Comparison of ENCODE assay signal across 2 cellular contexts in genomic region chr4:73945140-73945539, GRCh38.
TF ChIP-seq lines count a peak whose summit lies in the region.

No MANE protein-coding gene starts in this region.

TF ChIP-seq in HEK293T, 16 proteins besides CTCF, POLR2A, EP300 and RAD21:
- TF ChIP-seq SP1 (IDR thresholded peaks at IDR 0.05) = no peak
- TF ChIP-seq, protein P1, sequence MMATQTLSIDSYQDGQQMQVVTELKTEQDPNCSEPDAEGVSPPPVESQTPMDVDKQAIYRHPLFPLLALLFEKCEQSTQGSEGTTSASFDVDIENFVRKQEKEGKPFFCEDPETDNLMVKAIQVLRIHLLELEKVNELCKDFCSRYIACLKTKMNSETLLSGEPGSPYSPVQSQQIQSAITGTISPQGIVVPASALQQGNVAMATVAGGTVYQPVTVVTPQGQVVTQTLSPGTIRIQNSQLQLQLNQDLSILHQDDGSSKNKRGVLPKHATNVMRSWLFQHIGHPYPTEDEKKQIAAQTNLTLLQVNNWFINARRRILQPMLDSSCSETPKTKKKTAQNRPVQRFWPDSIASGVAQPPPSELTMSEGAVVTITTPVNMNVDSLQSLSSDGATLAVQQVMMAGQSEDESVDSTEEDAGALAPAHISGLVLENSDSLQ (IDR thresholded peaks at IDR 0.05) = peak; percentile 81

TF ChIP-seq in K562, 482 proteins besides CTCF, POLR2A, EP300 and RAD21:
- peak; percentile 81 for TF ChIP-seq MEIS2 (IDR thresholded peaks at IDR 0.05; ENCODE audit: partially characterized antibody)
- no peak for TF ChIP-seq ETV6 (IDR thresholded peaks at IDR 0.05; ENCODE audit: borderline replicate concordance in 1 of 2, low read depth in 2 of 2, low read length in 1 of 2)
- TF ChIP-seq ETV6 (CRISPR knock-in tag; IDR thresholded peaks at IDR 0.05; ENCODE audit: borderline replicate concordance) = no peak
- no peak for TF ChIP-seq TBL1XR1 (IDR thresholded peaks at IDR 0.05; ENCODE audit: low read length in 2 of 2)
- no peak for TF ChIP-seq SOX6 (IDR thresholded peaks at IDR 0.05)
- TF ChIP-seq, protein P1 (IDR thresholded peaks at IDR 0.05) = peak; percentile 81
